1 cellular context compared by ENCODE assay signal in the genomic region with DNA sequence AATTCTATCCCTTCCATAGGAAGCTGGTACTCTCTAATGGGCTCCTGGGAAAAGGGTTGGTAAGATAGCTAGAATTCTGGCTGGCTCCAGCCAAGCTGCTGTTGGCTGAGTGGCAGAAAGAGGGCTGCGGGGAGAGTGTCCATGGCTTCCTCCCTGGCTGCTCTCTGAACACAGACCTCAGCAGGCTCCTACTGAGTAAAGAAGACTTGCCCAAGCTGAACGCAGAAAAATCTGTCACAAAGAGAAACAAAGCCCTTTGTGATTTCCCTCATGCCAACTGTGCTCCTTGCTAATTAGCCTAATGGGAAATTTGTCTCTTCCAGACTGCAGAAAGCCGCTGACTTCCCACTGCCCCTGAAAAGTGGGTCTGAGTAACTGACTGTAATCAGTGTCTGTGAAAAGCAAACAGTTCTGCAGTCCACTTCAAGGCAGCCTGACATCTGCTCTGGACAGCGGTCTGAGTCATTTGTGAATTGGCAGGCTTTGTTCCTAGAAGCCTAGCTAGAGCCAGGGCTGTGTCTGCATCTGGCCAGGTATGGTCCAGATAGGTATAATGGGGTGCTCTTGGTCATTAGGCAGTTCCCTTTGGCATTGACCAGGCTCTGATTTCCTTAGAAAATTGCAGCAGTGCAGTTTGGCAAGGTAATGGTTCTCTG.
TF ChIP-seq lines count a peak whose summit lies in the region.

No MANE protein-coding gene starts in this region.

TF ChIP-seq in HepG2, 621 proteins besides CTCF, POLR2A, EP300 and RAD21 (continued from another document):
- TF ChIP-seq ZNF280B (CRISPR knock-in tag; IDR thresholded peaks at IDR 0.05; ENCODE audit: borderline replicate concordance) (no peak), SRSF1 (optimal IDR thresholded peaks at IDR 0.05; ENCODE audit: low read depth, low read length) (no peak), SKI (IDR thresholded peaks at IDR 0.05; ENCODE audit: partially characterized antibody) (no peak), DPF2 (CRISPR knock-in tag; IDR thresholded peaks at IDR 0.05; ENCODE audit: borderline replicate concordance, low read depth) (no peak), ZNF207 (IDR thresholded peaks at IDR 0.05; ENCODE audit: borderline replicate concordance) (no peak), MAZ (IDR thresholded peaks at IDR 0.05; ENCODE audit: borderline replicate concordance, low read depth, low read length) (no peak), MAZ (CRISPR knock-in tag; IDR thresholded peaks at IDR 0.05; ENCODE audit: low read depth) (no peak), SAFB2 (CRISPR knock-in tag; IDR thresholded peaks at IDR 0.05; ENCODE audit: borderline replicate concordance, low read depth) (no peak), U2AF1 (optimal IDR thresholded peaks at IDR 0.05; ENCODE audit: low read depth, low read length) (no peak), ELF1 (CRISPR knock-in tag; IDR thresholded peaks at IDR 0.05) (no peak)
- TF ChIP-seq, protein P1, sequence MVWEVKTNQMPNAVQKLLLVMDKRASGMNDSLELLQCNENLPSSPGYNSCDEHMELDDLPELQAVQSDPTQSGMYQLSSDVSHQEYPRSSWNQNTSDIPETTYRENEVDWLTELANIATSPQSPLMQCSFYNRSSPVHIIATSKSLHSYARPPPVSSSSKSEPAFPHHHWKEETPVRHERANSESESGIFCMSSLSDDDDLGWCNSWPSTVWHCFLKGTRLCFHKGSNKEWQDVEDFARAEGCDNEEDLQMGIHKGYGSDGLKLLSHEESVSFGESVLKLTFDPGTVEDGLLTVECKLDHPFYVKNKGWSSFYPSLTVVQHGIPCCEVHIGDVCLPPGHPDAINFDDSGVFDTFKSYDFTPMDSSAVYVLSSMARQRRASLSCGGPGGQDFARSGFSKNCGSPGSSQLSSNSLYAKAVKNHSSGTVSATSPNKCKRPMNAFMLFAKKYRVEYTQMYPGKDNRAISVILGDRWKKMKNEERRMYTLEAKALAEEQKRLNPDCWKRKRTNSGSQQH (CRISPR knock-in tag; IDR thresholded peaks at IDR 0.05; ENCODE audit: low read depth), result no peak
- TF ChIP-seq, protein P2, sequence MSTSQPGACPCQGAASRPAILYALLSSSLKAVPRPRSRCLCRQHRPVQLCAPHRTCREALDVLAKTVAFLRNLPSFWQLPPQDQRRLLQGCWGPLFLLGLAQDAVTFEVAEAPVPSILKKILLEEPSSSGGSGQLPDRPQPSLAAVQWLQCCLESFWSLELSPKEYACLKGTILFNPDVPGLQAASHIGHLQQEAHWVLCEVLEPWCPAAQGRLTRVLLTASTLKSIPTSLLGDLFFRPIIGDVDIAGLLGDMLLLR (CRISPR knock-in tag; IDR thresholded peaks at IDR 0.05), result no peak
